ENCODE assay signal across 19 cellular contexts in the genomic region with DNA sequence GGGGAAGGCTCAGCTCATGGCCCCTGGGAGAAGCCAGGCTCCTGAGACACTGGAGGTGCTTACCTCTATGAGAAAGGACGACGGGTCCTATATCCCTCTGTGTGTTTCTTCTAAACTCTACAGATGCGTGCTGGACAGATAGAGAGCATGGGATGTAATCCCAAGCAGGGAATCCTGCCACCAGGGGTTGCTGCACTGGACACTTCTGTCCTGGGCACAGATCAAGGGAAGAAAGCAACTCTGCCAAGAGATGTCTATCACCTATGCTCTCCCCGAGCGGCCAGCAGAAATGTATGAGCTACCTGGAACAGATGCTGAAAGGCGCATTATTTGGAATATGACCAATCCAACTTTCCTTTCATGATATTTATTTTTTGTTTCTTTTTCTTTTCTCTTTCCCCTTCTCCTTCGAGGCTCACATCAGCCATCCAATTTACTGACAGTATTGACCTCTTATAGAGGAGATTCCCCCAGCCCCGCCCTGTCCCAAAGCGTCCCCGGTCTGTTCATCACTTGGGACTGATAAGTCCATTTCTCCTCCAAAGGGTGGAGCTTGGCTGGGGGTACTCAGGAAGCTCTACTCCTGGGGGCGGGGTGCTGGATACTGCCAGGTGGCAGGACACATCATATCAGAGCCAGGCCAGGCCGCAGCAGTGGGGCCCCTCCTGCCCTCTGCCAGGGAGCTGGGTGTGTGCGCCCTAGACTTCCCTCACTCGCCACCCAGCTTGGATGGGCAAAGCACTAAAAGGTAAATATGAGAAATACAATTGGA. TPM values are rescaled to one million over a fixed set of nuclear protein-coding genes. Genes with fewer than 3 reads are reported as not detected.
A peak's percentile ranks its signal among the peaks of the same experiment; 100 is the strongest.
DNase-seq lines count a peak whose midpoint lies in the region; ATAC-seq and TF ChIP-seq lines count a peak whose summit lies in the region.
"Had no signal": no experiment of that assay in that cellular context is flagged by ENCODE, and none has a peak within 500 bp of the region (broad histone marks: within the 10 kb centered on the region; RNA-seq: fewer than 3 reads in every experiment).

No MANE protein-coding gene starts in this region.

- TF ChIP-seq CTCF in C4-2B (conservative IDR thresholded peaks at IDR 0.05), result peak; percentile 52
- no peak; the same call in 1 of the 2 replicates for TF ChIP-seq CTCF in Panc1 (IDR thresholded peaks at IDR 0.05)
- peak; percentile 19 for TF ChIP-seq CTCF in epithelial cell of esophagus (IDR thresholded peaks at IDR 0.05; ENCODE audit: insufficient read depth, low read depth, low read length, missing control alignments)

- H4K91ac ChIP-seq in neuronal stem cell (ENCODE audit: low read depth, low read length, poor library complexity), result no peak overlapping the region

- H2BK12ac ChIP-seq in neuronal stem cell (ENCODE audit: low read length), result no peak overlapping the region

- no peaks in the 10 kb centered on the region for H3K27me3 ChIP-seq in Panc1 (ENCODE audit: control insufficient read depth, insufficient read depth, low read length)
- no peaks in the 10 kb centered on the region for H3K27me3 ChIP-seq in neuronal stem cell (ENCODE audit: control insufficient read depth in 3 of 3, insufficient read depth in 3 of 3, low read depth in 1 of 3, low read length in 3 of 3)

- no peak overlapping the region for H2AFZ ChIP-seq in neuronal stem cell (ENCODE audit: low read length)

- H3K4me1 ChIP-seq in Panc1 (ENCODE audit: control insufficient read depth, insufficient read depth, low read length) (no peaks in the 10 kb centered on the region; the same call in 1 of the 2 replicates), neuronal stem cell (ENCODE audit: control insufficient read depth in 2 of 2, insufficient read depth in 1 of 2, low read depth in 1 of 2, low read length in 2 of 2) (peaks cover 0 to 26% of the 10 kb centered on the region in 2 donors)

- no peaks in the 10 kb centered on the region for H3K79me1 ChIP-seq in neuronal stem cell (ENCODE audit: low read depth, low read length)

- BruUV-seq in Panc1 (replicated peaks; lab: Mats Ljungman, UMichigan), result no TSS peak

- no peak overlapping the region for H3K27ac ChIP-seq in C4-2B
- H3K27ac ChIP-seq in Panc1 (ENCODE audit: low read length), result no peak overlapping the region
- H3K27ac ChIP-seq in neuronal stem cell (replicated peaks; ENCODE audit: low read length), result no peak overlapping the region

- in situ Hi-C loops in Panc1 (cut with HindIII; ENCODE audit: low pct_unique_long_range_greater_than_20kb, low sequenced_read_pairs), result no loop called here

- H3K4me3 ChIP-seq in Panc1 (ENCODE audit: low read depth in 2 of 2, low read length in 2 of 2) (no peak overlapping the region), epithelial cell of esophagus (ENCODE audit: low read length) (no peak overlapping the region), neuronal stem cell (ENCODE audit: low read length in 2 of 2) (no peak overlapping the region)
- H3K4me3 ChIP-seq: lung had no signal

- POLR2A ChIA-PET in Panc1 (lab: Charles Lee), result no interaction called here

- no peaks in the 10 kb centered on the region for H3K36me3 ChIP-seq in Panc1 (ENCODE audit: control insufficient read depth, insufficient read depth, low read length)
- H3K36me3 ChIP-seq in neuronal stem cell (replicated peaks in 1 of 2; ENCODE audit: control insufficient read depth in 2 of 2, insufficient read depth in 2 of 2, low read length in 2 of 2), result no peaks in the 10 kb centered on the region

- H3K18ac ChIP-seq in neuronal stem cell (ENCODE audit: low read length), result peak overlapping the region; percentile 66

- no peak overlapping the region for H3K23ac ChIP-seq in neuronal stem cell (ENCODE audit: low read depth, low read length, poor library complexity)

- H2BK5ac ChIP-seq in neuronal stem cell (ENCODE audit: low read length), result no peak overlapping the region

- no peak overlapping the region for H4K8ac ChIP-seq in neuronal stem cell (ENCODE audit: low read depth, low read length)

- H3K4ac ChIP-seq in neuronal stem cell (ENCODE audit: low read length), result no peak overlapping the region

- no peak overlapping the region for H3K4me2 ChIP-seq in neuronal stem cell (ENCODE audit: insufficient read depth, low read length, poor library complexity, severe bottlenecking)

- H3K14ac ChIP-seq in neuronal stem cell (ENCODE audit: low read length), result no peak overlapping the region

- CTCF ChIA-PET in Panc1 (lab: Charles Lee), result interaction anchor here (0.6 kb wide), 1 partner anchor 66 kb away, joined by 3 read pairs; no protein-coding TSS in a partner anchor

- H2AK5ac ChIP-seq in neuronal stem cell (ENCODE audit: low read depth, low read length), result peak overlapping the region; percentile 6

- ATAC-seq in Panc1, result peak; percentile 59
- ATAC-seq: activated CD4-positive, CD25-positive, alpha-beta regulatory T cell treated with anti-CD3 and anti-CD28 coated beads, Interleukin-2, amount 50 U/mL, for 24 hours; CD8-positive, alpha-beta T cell; effector memory CD8-positive, alpha-beta T cell had no signal

- no peak overlapping the region for H3K9ac ChIP-seq in neuronal stem cell (ENCODE audit: low read depth, low read length, poor library complexity)

- intact Hi-C loops in Panc1 (cut with micrococcal nuclease; ENCODE audit: unreplicated experiment), result no loop called here

- H3K9me3 ChIP-seq in Panc1 (ENCODE audit: control insufficient read depth, insufficient read depth, low read depth, low read length), result no peaks in the 10 kb centered on the region
- H3K9me3 ChIP-seq in neuronal stem cell (replicated peaks in 1 of 2; ENCODE audit: control insufficient read depth in 2 of 2, insufficient read depth in 1 of 2, low read depth in 1 of 2, low read length in 2 of 2), result no peaks in the 10 kb centered on the region

- no peak overlapping the region for H2BK120ac ChIP-seq in neuronal stem cell (ENCODE audit: low read depth, low read length)

- WGBS in neuronal stem cell (ENCODE audit: extremely low coverage in 2 of 2, insufficient read length in 2 of 2, insufficient replicate concordance in 1 of 2), 2 donors, result no CpG with 5 or more reads among the region's 14 CpGs

- DNase-seq in Panc1 (ENCODE audit: low read depth, low spot score) (no peak), epithelial cell of esophagus (ENCODE audit: low read depth) (no peak), neuronal stem cell (ENCODE audit: low spot score) (no peak), NCI-H2171 (lab: John Stamatoyannopoulos, UW) (no peak), foreskin melanocyte (no peak), cerebellum (ENCODE audit: low spot score) (no peak), NCI-H128 (lab: John Stamatoyannopoulos, UW; ENCODE audit: unreplicated experiment) (no peak)
- DNase-seq: amniotic stem cell; CD8-positive, alpha-beta T cell; effector memory CD8-positive, alpha-beta T cell; GF-D8; hippocampal formation; NCI-H1694; NK-92 treated with Interleukin-12 subunit alpha and Interleukin-12 subunit beta, amount 100 ng/mL, for 24 hours; stimulated activated CD4-positive, alpha-beta T cell treated with anti-CD3 and anti-CD28 coated beads, Interleukin-4, amount 100 ng/mL, for 24 hours; stimulated activated naive CD4-positive, alpha-beta T cell treated with Interleukin-2 at 50 U/mL for 16 hours had no signal

- H2BK15ac ChIP-seq in neuronal stem cell (ENCODE audit: low read length), result no peak overlapping the region

RNA-seq across cellular contexts. Expression of a gene that starts 34.2 kb away (rescaled TPM):
- 7.8 TPM for total RNA-seq in Panc1 (2021; ENCODE audit: unreplicated experiment)
- polyA plus RNA-seq in Panc1 (2012; ENCODE audit: insufficient read length), result 11.6 TPM
- 1.5 TPM for polyA plus RNA-seq in neuronal stem cell (2013, experiment 1 of 2)
- polyA plus RNA-seq in neuronal stem cell (2013, experiment 2 of 2), result 1.6 TPM
- total RNA-seq in cerebellum, result 2.9 TPM
- total RNA-seq: CD8-positive, alpha-beta T cell had no signal
